In the genomic region with DNA sequence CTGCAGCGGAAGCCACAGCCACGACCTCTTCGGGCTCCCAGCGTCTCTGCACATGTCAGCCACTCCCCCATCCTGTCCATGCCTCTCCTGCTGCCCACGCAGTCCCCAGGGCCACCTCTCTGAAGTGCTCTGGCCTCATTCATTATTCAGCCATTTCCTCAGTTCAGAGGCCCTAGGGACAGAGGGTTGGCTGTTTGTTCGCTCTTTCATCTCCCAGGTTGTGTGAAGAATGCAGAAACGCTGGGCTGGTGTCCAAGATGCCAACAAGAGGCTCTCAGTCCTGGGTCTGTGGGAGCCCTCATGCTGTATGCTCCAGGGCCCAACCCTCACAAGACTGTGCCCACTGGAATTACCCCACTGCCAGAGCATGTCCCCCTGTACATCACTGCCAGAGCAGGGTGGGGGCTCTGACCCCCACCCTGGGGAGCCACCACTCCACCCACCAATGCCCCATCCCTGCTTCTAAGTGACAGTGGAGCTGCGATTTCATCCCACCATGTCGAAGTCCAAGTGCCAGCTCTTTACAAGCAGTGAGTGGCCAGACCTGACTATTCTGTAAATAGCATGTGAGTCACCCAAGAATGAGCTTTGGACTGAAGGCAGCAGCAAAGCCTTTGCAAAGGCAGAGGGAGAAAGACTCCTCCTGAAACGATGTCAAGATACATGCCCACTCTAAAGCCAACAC, we compare ENCODE assay signal across 1 cellular context.
TF ChIP-seq lines count a peak whose summit lies in the region.

No MANE protein-coding gene starts in this region.

TF ChIP-seq in HepG2, 621 proteins besides CTCF, POLR2A, EP300 and RAD21 (continued from another document and continues in another):
- TF ChIP-seq DNMT1 (CRISPR knock-in tag; IDR thresholded peaks at IDR 0.05): no peak
- TF ChIP-seq ZBED4 (CRISPR knock-in tag; IDR thresholded peaks at IDR 0.05; ENCODE audit: borderline replicate concordance): no peak
- TF ChIP-seq SIN3A (IDR thresholded peaks at IDR 0.05; ENCODE audit: borderline replicate concordance, low read depth, low read length): no peak
- TF ChIP-seq SSRP1 (CRISPR knock-in tag; IDR thresholded peaks at IDR 0.05): no peak
- TF ChIP-seq CREB1 (IDR thresholded peaks at IDR 0.05): no peak
- TF ChIP-seq CREB1 (CRISPR knock-in tag; IDR thresholded peaks at IDR 0.05): no peak
- TF ChIP-seq REST (IDR thresholded peaks at IDR 0.05; ENCODE audit: borderline replicate concordance in 1 of 2, low read depth in 1 of 2, low read length in 2 of 2): no peak
- TF ChIP-seq, protein P1, sequence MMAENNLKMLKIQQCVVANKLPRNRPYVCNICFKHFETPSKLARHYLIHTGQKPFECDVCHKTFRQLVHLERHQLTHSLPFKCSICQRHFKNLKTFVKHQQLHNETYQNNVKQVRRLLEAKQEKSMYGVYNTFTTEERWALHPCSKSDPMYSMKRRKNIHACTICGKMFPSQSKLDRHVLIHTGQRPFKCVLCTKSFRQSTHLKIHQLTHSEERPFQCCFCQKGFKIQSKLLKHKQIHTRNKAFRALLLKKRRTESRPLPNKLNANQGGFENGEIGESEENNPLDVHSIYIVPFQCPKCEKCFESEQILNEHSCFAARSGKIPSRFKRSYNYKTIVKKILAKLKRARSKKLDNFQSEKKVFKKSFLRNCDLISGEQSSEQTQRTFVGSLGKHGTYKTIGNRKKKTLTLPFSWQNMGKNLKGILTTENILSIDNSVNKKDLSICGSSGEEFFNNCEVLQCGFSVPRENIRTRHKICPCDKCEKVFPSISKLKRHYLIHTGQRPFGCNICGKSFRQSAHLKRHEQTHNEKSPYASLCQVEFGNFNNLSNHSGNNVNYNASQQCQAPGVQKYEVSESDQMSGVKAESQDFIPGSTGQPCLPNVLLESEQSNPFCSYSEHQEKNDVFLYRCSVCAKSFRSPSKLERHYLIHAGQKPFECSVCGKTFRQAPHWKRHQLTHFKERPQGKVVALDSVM (CRISPR knock-in tag; IDR thresholded peaks at IDR 0.05): no peak
- no peak for TF ChIP-seq MTA3 (CRISPR knock-in tag; IDR thresholded peaks at IDR 0.05)
- TF ChIP-seq PPARG (CRISPR knock-in tag; conservative IDR thresholded peaks at IDR 0.05): no peak
- TF ChIP-seq SMARCE1 (IDR thresholded peaks at IDR 0.05; ENCODE audit: borderline replicate concordance): peak; percentile 35; the same call in 1 of the 2 replicates
- TF ChIP-seq, protein P2, sequence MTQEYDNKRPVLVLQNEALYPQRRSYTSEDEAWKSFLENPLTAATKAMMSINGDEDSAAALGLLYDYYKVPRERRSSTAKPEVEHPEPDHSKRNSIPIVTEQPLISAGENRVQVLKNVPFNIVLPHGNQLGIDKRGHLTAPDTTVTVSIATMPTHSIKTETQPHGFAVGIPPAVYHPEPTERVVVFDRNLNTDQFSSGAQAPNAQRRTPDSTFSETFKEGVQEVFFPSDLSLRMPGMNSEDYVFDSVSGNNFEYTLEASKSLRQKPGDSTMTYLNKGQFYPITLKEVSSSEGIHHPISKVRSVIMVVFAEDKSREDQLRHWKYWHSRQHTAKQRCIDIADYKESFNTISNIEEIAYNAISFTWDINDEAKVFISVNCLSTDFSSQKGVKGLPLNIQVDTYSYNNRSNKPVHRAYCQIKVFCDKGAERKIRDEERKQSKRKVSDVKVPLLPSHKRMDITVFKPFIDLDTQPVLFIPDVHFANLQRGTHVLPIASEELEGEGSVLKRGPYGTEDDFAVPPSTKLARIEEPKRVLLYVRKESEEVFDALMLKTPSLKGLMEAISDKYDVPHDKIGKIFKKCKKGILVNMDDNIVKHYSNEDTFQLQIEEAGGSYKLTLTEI (CRISPR knock-in tag; conservative IDR thresholded peaks at IDR 0.05): no peak
- no peak for TF ChIP-seq REL (CRISPR knock-in tag; conservative IDR thresholded peaks at IDR 0.05)
- TF ChIP-seq ZFP82 (CRISPR knock-in tag; IDR thresholded peaks at IDR 0.05; ENCODE audit: borderline replicate concordance): no peak
- no peak for TF ChIP-seq ZNF850 (CRISPR knock-in tag; conservative IDR thresholded peaks at IDR 0.05)
- no peak for TF ChIP-seq ZNF563 (CRISPR knock-in tag; IDR thresholded peaks at IDR 0.05)
- no peak for TF ChIP-seq ZBTB14 (CRISPR knock-in tag; IDR thresholded peaks at IDR 0.05)
- no peak for TF ChIP-seq DR1 (CRISPR knock-in tag; IDR thresholded peaks at IDR 0.05)
- no peak for TF ChIP-seq SOX6 (IDR thresholded peaks at IDR 0.05)
- TF ChIP-seq SOX6 (CRISPR knock-in tag; IDR thresholded peaks at IDR 0.05): 0 out of 2 replicates have a peak, but pooled peaks have one; percentile 11
- no peak for TF ChIP-seq WIZ (CRISPR knock-in tag; IDR thresholded peaks at IDR 0.05)
- no peak for TF ChIP-seq NFYB (CRISPR knock-in tag; IDR thresholded peaks at IDR 0.05)
- TF ChIP-seq, protein P3, sequence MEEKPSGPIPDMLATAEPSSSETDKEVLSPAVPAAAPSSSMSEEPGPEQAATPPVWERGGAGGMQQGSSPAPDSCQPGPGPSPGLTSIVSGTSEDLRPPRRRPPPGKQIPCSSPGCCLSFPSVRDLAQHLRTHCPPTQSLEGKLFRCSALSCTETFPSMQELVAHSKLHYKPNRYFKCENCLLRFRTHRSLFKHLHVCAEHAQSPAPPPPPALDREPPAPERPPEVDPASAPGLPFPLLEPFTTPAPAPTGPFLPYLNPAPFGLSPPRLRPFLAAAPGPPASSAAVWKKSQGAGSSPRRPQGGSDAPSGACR (CRISPR knock-in tag; IDR thresholded peaks at IDR 0.05): no peak
- TF ChIP-seq RXRA (CRISPR knock-in tag; IDR thresholded peaks at IDR 0.05): 0 out of 2 replicates have a peak, but pooled peaks have one; percentile 25
- TF ChIP-seq, protein P4, sequence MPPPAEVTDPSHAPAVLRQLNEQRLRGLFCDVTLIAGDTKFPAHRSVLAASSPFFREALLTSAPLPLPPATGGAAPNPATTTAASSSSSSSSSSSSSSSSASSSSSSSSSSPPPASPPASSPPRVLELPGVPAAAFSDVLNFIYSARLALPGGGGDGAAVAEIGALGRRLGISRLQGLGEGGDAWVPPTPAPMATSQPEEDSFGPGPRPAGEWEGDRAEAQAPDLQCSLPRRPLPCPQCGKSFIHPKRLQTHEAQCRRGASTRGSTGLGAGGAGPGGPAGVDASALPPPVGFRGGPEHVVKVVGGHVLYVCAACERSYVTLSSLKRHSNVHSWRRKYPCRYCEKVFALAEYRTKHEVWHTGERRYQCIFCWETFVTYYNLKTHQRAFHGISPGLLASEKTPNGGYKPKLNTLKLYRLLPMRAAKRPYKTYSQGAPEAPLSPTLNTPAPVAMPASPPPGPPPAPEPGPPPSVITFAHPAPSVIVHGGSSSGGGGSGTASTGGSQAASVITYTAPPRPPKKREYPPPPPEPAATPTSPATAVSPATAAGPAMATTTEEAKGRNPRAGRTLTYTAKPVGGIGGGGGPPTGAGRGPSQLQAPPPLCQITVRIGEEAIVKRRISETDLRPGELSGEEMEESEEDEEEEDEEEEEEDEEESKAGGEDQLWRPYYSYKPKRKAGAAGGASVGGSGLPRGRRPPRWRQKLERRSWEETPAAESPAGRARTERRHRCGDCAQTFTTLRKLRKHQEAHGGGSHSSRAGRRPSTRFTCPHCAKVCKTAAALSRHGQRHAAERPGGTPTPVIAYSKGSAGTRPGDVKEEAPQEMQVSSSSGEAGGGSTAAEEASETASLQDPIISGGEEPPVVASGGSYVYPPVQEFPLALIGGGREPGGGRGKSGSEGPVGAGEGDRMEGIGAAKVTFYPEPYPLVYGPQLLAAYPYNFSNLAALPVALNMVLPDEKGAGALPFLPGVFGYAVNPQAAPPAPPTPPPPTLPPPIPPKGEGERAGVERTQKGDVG (CRISPR knock-in tag; IDR thresholded peaks at IDR 0.05; ENCODE audit: borderline replicate concordance): no peak
- no peak for TF ChIP-seq KDM1A (CRISPR knock-in tag; IDR thresholded peaks at IDR 0.05)
- no peak for TF ChIP-seq ZBTB21 (CRISPR knock-in tag; IDR thresholded peaks at IDR 0.05)
- no peak for TF ChIP-seq ZNF17 (CRISPR knock-in tag; IDR thresholded peaks at IDR 0.05)
- no peak for TF ChIP-seq ZNF143 (CRISPR knock-in tag; IDR thresholded peaks at IDR 0.05)
- peak; percentile 42; the same call in 1 of the 2 replicates for TF ChIP-seq SMAD3 (CRISPR knock-in tag; IDR thresholded peaks at IDR 0.05)
- TF ChIP-seq PHF21A (CRISPR knock-in tag; IDR thresholded peaks at IDR 0.05): 0 out of 2 replicates have a peak, but pooled peaks have one; percentile 31
- no peak for TF ChIP-seq CCAR2 (optimal IDR thresholded peaks at IDR 0.05; ENCODE audit: low read depth, low read length)
- TF ChIP-seq HES4 (CRISPR knock-in tag; IDR thresholded peaks at IDR 0.05; ENCODE audit: borderline replicate concordance): no peak
- TF ChIP-seq ZNF644 (CRISPR knock-in tag; IDR thresholded peaks at IDR 0.05; ENCODE audit: low read depth): peak; percentile 23; the same call in 1 of the 2 replicates
- peak; percentile 35; the same call in 1 of the 2 replicates for TF ChIP-seq DNMT3B (CRISPR knock-in tag; conservative IDR thresholded peaks at IDR 0.05)
- no peak for TF ChIP-seq GATAD1 (CRISPR knock-in tag; IDR thresholded peaks at IDR 0.05)
- TF ChIP-seq TFE3 (CRISPR knock-in tag; IDR thresholded peaks at IDR 0.05): peak; percentile 30; the same call in 1 of the 2 replicates
- TF ChIP-seq THAP7 (CRISPR knock-in tag; IDR thresholded peaks at IDR 0.05): no peak
- TF ChIP-seq FIP1L1 (IDR thresholded peaks at IDR 0.05; ENCODE audit: borderline replicate concordance, insufficient read depth, low read depth, low read length): no peak
- no peak for TF ChIP-seq ZNF556 (CRISPR knock-in tag; IDR thresholded peaks at IDR 0.05; ENCODE audit: borderline replicate concordance)
- 0 out of 2 replicates have a peak, but pooled peaks have one; percentile 10 for TF ChIP-seq ZNF331 (CRISPR knock-in tag; IDR thresholded peaks at IDR 0.05)
